Comparison of ENCODE assay signal across 1 cellular context in genomic region chr5:38462972-38463633, GRCh38.
A peak's percentile ranks its signal among the peaks of the same experiment; 100 is the strongest.
TF ChIP-seq lines count a peak whose summit lies in the region.

No MANE protein-coding gene starts in this region.

TF ChIP-seq in HEK293, 187 proteins besides CTCF, POLR2A, EP300 and RAD21 (continued from another document):
- TF ChIP-seq ZBTB11 (tag by site-specific recombination; conservative IDR thresholded peaks at IDR 0.05; ENCODE audit: low read depth) (no peak), ZNF174 (tag by site-specific recombination; IDR thresholded peaks at IDR 0.05) (no peak), PRDM1 (tag by site-specific recombination; IDR thresholded peaks at IDR 0.05) (no peak), ZNF341 (tag by site-specific recombination; IDR thresholded peaks at IDR 0.05; ENCODE audit: low read depth) (no peak), ZNF146 (tag by site-specific recombination; IDR thresholded peaks at IDR 0.05) (no peak), TRIM28 (IDR thresholded peaks at IDR 0.05; ENCODE audit: borderline replicate concordance, low read length) (no peak), ZNF488 (tag by site-specific recombination; IDR thresholded peaks at IDR 0.05) (no peak), ZNF239 (tag by site-specific recombination; IDR thresholded peaks at IDR 0.05) (peak; percentile 80; the same call in 1 of the 2 replicates), KLF7 (tag by site-specific recombination; IDR thresholded peaks at IDR 0.05; ENCODE audit: borderline replicate concordance) (no peak), ZNF654 (tag by site-specific recombination; IDR thresholded peaks at IDR 0.05; ENCODE audit: low read depth) (no peak), ZNF692 (tag by site-specific recombination; IDR thresholded peaks at IDR 0.05) (0 out of 2 replicates have a peak, but pooled peaks have one; percentile 27), ZNF629 (tag by site-specific recombination; IDR thresholded peaks at IDR 0.05) (peak; percentile 31; the same call in 1 of the 2 replicates), HOXD13 (CRISPR knock-in tag; IDR thresholded peaks at IDR 0.05; ENCODE audit: borderline replicate concordance) (no peak), ZNF837 (tag by site-specific recombination; IDR thresholded peaks at IDR 0.05) (no peak), ZNF571 (tag by site-specific recombination; IDR thresholded peaks at IDR 0.05) (no peak), ZNF302 (tag by site-specific recombination; IDR thresholded peaks at IDR 0.05; ENCODE audit: low read depth) (no peak), ZNF354C (tag by site-specific recombination; IDR thresholded peaks at IDR 0.05; ENCODE audit: borderline replicate concordance, low read depth) (no peak), ZNF664 (tag by site-specific recombination; IDR thresholded peaks at IDR 0.05) (no peak), ZNF221 (tag by site-specific recombination; IDR thresholded peaks at IDR 0.05; ENCODE audit: borderline replicate concordance) (no peak), ZNF175 (tag by site-specific recombination; IDR thresholded peaks at IDR 0.05) (no peak), KLF1 (tag by site-specific recombination; IDR thresholded peaks at IDR 0.05) (no peak), ZBTB48 (tag by site-specific recombination; IDR thresholded peaks at IDR 0.05) (no peak), KLF17 (tag by site-specific recombination; IDR thresholded peaks at IDR 0.05) (no peak), ZNF707 (tag by site-specific recombination; IDR thresholded peaks at IDR 0.05) (no peak), ZBTB20 (tag by site-specific recombination; IDR thresholded peaks at IDR 0.05) (no peak), ZBTB8A (tag by site-specific recombination; IDR thresholded peaks at IDR 0.05) (no peak), ZIC2 (tag by site-specific recombination; IDR thresholded peaks at IDR 0.05) (no peak), ZNF670 (tag by site-specific recombination; IDR thresholded peaks at IDR 0.05; ENCODE audit: low read depth) (no peak), ZBTB21 (tag by site-specific recombination; IDR thresholded peaks at IDR 0.05) (no peak), ZBTB17 (tag by site-specific recombination; IDR thresholded peaks at IDR 0.05) (no peak), TSHZ1 (tag by site-specific recombination; IDR thresholded peaks at IDR 0.05; ENCODE audit: borderline replicate concordance) (no peak), ZNF621 (tag by site-specific recombination; IDR thresholded peaks at IDR 0.05) (no peak)
- TF ChIP-seq, protein P1, sequence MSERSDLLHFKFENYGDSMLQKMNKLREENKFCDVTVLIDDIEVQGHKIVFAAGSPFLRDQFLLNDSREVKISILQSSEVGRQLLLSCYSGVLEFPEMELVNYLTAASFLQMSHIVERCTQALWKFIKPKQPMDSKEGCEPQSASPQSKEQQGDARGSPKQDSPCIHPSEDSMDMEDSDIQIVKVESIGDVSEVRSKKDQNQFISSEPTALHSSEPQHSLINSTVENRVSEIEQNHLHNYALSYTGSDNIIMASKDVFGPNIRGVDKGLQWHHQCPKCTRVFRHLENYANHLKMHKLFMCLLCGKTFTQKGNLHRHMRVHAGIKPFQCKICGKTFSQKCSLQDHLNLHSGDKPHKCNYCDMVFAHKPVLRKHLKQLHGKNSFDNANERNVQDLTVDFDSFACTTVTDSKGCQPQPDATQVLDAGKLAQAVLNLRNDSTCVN (tag by site-specific recombination; optimal IDR thresholded peaks at IDR 0.05) = no peak
